8 cellular contexts compared by ENCODE assay signal in genomic region chr4:100093091-100093866, GRCh38.
DNase-seq lines count a peak whose midpoint lies in the region; ATAC-seq and TF ChIP-seq lines count a peak whose summit lies in the region.

No MANE protein-coding gene starts in this region.

- no peaks in the 10 kb centered on the region for H3K9me3 ChIP-seq in CD8-positive, alpha-beta memory T cell (ENCODE audit: low read length)

- DNase-seq in CD8-positive, alpha-beta memory T cell, result peak; percentile 74 to 93 (median 88)
- DNase-seq in HK-2 (ENCODE audit: unreplicated experiment) (peak; percentile 69), NCI-H82 (lab: John Stamatoyannopoulos, UW) (peak; percentile 95), memory B cell (ENCODE audit: low spot score in 2 of 2) (peak; percentile 61 to 80)
- peak; percentile 97 for DNase-seq in activated CD8-positive, alpha-beta T cell treated with anti-CD3 and anti-CD28 coated beads for 36 hours
- DNase-seq in effector CD8-positive, alpha-beta T cell (lab: John Stamatoyannopoulos, UW), result peak; percentile 77
- DNase-seq in stimulated activated CD8-positive, alpha-beta memory T cell treated with anti-CD3 and anti-CD28 coated beads, Interleukin-15, amount 100 ng/mL, for 24 hours (ENCODE audit: low read depth), result peak; percentile 35

- ATAC-seq in GM19468 (IDR thresholded peaks at IDR 0.05; ENCODE audit: extremely low read depth, unreplicated experiment), result peak; percentile 61
- peak; percentile 96 for ATAC-seq in activated CD8-positive, alpha-beta T cell treated with anti-CD3 and anti-CD28 coated beads for 36 hours
- peak; percentile 98 for ATAC-seq in memory B cell (ENCODE audit: low read depth)

- POLR2A ChIA-PET in CD8-positive, alpha-beta memory T cell (lab: Charles Lee), result interaction anchor here (0.9 kb wide), 1 partner anchor 147 kb away, joined by 3 read pairs; the partner anchor contains the start of gene DNAJB14
- POLR2A ChIA-PET in activated CD8-positive, alpha-beta T cell treated with anti-CD3 and anti-CD28 coated beads for 36 hours (lab: Charles Lee), result interaction anchor here (0.5 to 1.3 kb wide), 6 partner anchors 10 to 146 kb away, joined by 3 to 5 read pairs (median 3); partner anchors contain the start of gene H2AZ1

- no peak overlapping the region for H3K27ac ChIP-seq in CD8-positive, alpha-beta memory T cell (ENCODE audit: low read depth, low read length)

- no peak overlapping the region for H3K4me3 ChIP-seq in CD8-positive, alpha-beta memory T cell (ENCODE audit: low read length)

- no peaks in the 10 kb centered on the region for H3K36me3 Mint-ChIP-seq in CD8-positive, alpha-beta memory T cell
- no peaks in the 10 kb centered on the region for H3K36me3 Mint-ChIP-seq in activated CD8-positive, alpha-beta T cell treated with anti-CD3 and anti-CD28 coated beads for 36 hours (ENCODE audit: low read depth)
- no peaks in the 10 kb centered on the region for H3K36me3 Mint-ChIP-seq in memory B cell

- no peaks in the 10 kb centered on the region for H3K9me3 Mint-ChIP-seq in CD8-positive, alpha-beta memory T cell
- H3K9me3 Mint-ChIP-seq in activated CD8-positive, alpha-beta T cell treated with anti-CD3 and anti-CD28 coated beads for 36 hours, result no peaks in the 10 kb centered on the region
- no peaks in the 10 kb centered on the region for H3K9me3 Mint-ChIP-seq in memory B cell

- peaks cover 20 to 34% (median 23%) of the 10 kb centered on the region in 3 donors for H3K4me1 Mint-ChIP-seq in CD8-positive, alpha-beta memory T cell
- peaks cover 56% of the 10 kb centered on the region for H3K4me1 Mint-ChIP-seq in activated CD8-positive, alpha-beta T cell treated with anti-CD3 and anti-CD28 coated beads for 36 hours (ENCODE audit: low read depth)
- peaks cover 8% of the 10 kb centered on the region for H3K4me1 Mint-ChIP-seq in memory B cell

- CTCF ChIA-PET in CD8-positive, alpha-beta memory T cell (lab: Charles Lee), result interaction anchor here (0.7 to 2.9 kb wide), 29 partner anchors 8 to 1641 kb away, joined by 3 to 28 read pairs (median 4); partner anchors contain the start of gene DAPP1
- CTCF ChIA-PET in activated CD8-positive, alpha-beta T cell treated with anti-CD3 and anti-CD28 coated beads for 36 hours (lab: Charles Lee), result interaction anchor here (0.6 to 6.8 kb wide), 43 partner anchors 8 to 1638 kb away, joined by 3 to 72 read pairs (median 3); no protein-coding TSS in a partner anchor

- TF ChIP-seq CTCF in activated CD8-positive, alpha-beta T cell treated with anti-CD3 and anti-CD28 coated beads for 36 hours (IDR thresholded peaks at IDR 0.05), result peak; percentile 73

- H3K27me3 Mint-ChIP-seq in CD8-positive, alpha-beta memory T cell, result peaks cover 0 to 3% of the 10 kb centered on the region in 2 donors
- peaks cover 3% of the 10 kb centered on the region for H3K27me3 Mint-ChIP-seq in activated CD8-positive, alpha-beta T cell treated with anti-CD3 and anti-CD28 coated beads for 36 hours
- H3K27me3 Mint-ChIP-seq in memory B cell, result no peaks in the 10 kb centered on the region

- H3K27ac Mint-ChIP-seq in CD8-positive, alpha-beta memory T cell, result peak overlapping the region; percentile 57 to 96 (median 94)
- peak overlapping the region; percentile 94 for H3K27ac Mint-ChIP-seq in activated CD8-positive, alpha-beta T cell treated with anti-CD3 and anti-CD28 coated beads for 36 hours
- H3K27ac Mint-ChIP-seq in memory B cell, result peak overlapping the region; percentile 58

- no peaks in the 10 kb centered on the region for H3K27me3 ChIP-seq in CD8-positive, alpha-beta memory T cell (ENCODE audit: insufficient read depth, low read length, poor library complexity, severe bottlenecking)

- H3K4me1 ChIP-seq in CD8-positive, alpha-beta memory T cell (ENCODE audit: insufficient read depth, low read length), result peaks cover 10% of the 10 kb centered on the region

- no peaks in the 10 kb centered on the region for H3K36me3 ChIP-seq in CD8-positive, alpha-beta memory T cell (ENCODE audit: insufficient read depth, low read length)

- peak overlapping the region in 4 of 7 donors; percentile 10 to 55 (median 27) for H3K4me3 Mint-ChIP-seq in CD8-positive, alpha-beta memory T cell
- peak overlapping the region; percentile 43 for H3K4me3 Mint-ChIP-seq in activated CD8-positive, alpha-beta T cell treated with anti-CD3 and anti-CD28 coated beads for 36 hours
- no peak overlapping the region for H3K4me3 Mint-ChIP-seq in memory B cell

- intact Hi-C loops in activated CD8-positive, alpha-beta T cell treated with anti-CD3 and anti-CD28 coated beads for 36 hours (cut with micrococcal nuclease), result no loop called here

Comparison
In these comparisons a context has a peak if more than half of its experiments do, and no peak if none do; other contexts are left out.
1. DNase-seq: peak in every context shown above with its lines; median percentile 97 in activated CD8-positive, alpha-beta T cell treated with anti-CD3 and anti-CD28 coated beads for 36 hours; 95 in NCI-H82; 88 in CD8-positive, alpha-beta memory T cell; 77 in effector CD8-positive, alpha-beta T cell; 70 in memory B cell; 69 in HK-2; 35 in stimulated activated CD8-positive, alpha-beta memory T cell treated with anti-CD3 and anti-CD28 coated beads, Interleukin-15, amount 100 ng/mL, for 24 hours.